ENCODE assay signal across 29 cellular contexts in the genomic region with DNA sequence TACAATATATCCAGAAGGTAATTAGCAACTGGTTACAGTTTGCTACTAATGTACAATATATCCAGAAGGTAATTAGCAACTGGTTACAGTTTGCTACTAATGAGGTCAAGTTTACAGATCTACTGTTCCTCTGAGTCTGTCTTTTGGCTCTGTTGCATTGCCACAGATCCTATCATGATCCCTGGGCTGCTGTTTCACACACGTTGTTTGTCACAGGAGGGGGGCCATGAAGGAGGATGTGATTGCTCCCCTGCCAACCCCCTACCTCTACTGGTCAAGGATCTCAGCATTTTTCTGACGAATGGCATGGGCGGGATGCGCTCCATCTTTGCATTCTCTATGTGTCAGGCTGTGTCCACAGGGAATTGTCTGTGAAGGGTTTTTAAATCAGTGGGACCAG.
"Had no signal": no experiment of that assay in that cellular context is flagged by ENCODE, and none has a peak within 500 bp of the region (broad histone marks: within the 10 kb centered on the region; RNA-seq: fewer than 3 reads in every experiment).

No MANE protein-coding gene starts in this region.

- H3K9me3 Mint-ChIP-seq: nephron; neural progenitor cell; stimulated activated naive CD8-positive, alpha-beta T cell treated with anti-CD3 and anti-CD28 coated beads, Interleukin-15, amount 100 ng/mL, for 72 hours had no signal

- ATAC-seq: natural killer cell; psoas muscle; right cardiac atrium; right lobe of liver; stimulated activated memory B cell treated with anti-CD40 and anti-IgM and Interleukin-4, amounts not matched to agents 10 μg/mL and 1 μg/mL and 100 μg/mL, for 72 hours; stimulated activated naive CD8-positive, alpha-beta T cell treated with anti-CD3 and anti-CD28 coated beads, Interleukin-15, amount 100 ng/mL, for 72 hours; stimulated activated naive CD8-positive, alpha-beta T cell treated with anti-CD3 and anti-CD28 coated beads, Interleukin-15, Interleukin-2, amounts not matched to agents 100 U/mL and 50 U/mL, for 24 hours; upper lobe of right lung had no signal

- H3K4me1 Mint-ChIP-seq: natural killer cell; nephron; neural progenitor cell; stimulated activated naive CD8-positive, alpha-beta T cell treated with anti-CD3 and anti-CD28 coated beads, Interleukin-15, amount 100 ng/mL, for 72 hours had no signal

- H3K4me3 ChIP-seq: neural progenitor cell, ovary, psoas muscle, right lobe of liver, sigmoid colon, suprapubic skin, testis, tibial artery, transverse colon, upper lobe of right lung, uterus had no signal

- H3K4me2 ChIP-seq: neural progenitor cell had no signal

- H3K27ac ChIP-seq: neural progenitor cell, ovary, parathyroid adenoma, psoas muscle, right lobe of liver, sigmoid colon, suprapubic skin, testis, tibial artery, transverse colon, upper lobe of right lung, uterus had no signal

- H3K9me3 ChIP-seq: ovary, psoas muscle, right lobe of liver, sigmoid colon, suprapubic skin, testis, tibial artery, transverse colon, upper lobe of right lung, uterus had no signal

- H3K27ac Mint-ChIP-seq: natural killer cell; nephron; neural progenitor cell; progenitor cell of endocrine pancreas; stimulated activated memory B cell treated with anti-CD40 and anti-IgM and Interleukin-4, amounts not matched to agents 10 μg/mL and 1 μg/mL and 100 μg/mL, for 72 hours; stimulated activated naive CD8-positive, alpha-beta T cell treated with anti-CD3 and anti-CD28 coated beads, Interleukin-15, amount 100 ng/mL, for 72 hours; type B pancreatic cell had no signal

- H3K4me3 Mint-ChIP-seq: natural killer cell; nephron; neural progenitor cell; stimulated activated memory B cell treated with anti-CD40 and anti-IgM and Interleukin-4, amounts not matched to agents 10 μg/mL and 1 μg/mL and 100 μg/mL, for 72 hours; stimulated activated naive CD8-positive, alpha-beta T cell treated with anti-CD3 and anti-CD28 coated beads, Interleukin-15, amount 100 ng/mL, for 72 hours; type B pancreatic cell had no signal

- H3K36me3 ChIP-seq: neural progenitor cell, ovary, right lobe of liver, sigmoid colon, suprapubic skin, tibial artery, transverse colon, upper lobe of right lung, uterus had no signal

- H3K27me3 ChIP-seq: neural progenitor cell, ovary, right lobe of liver, sigmoid colon, suprapubic skin, testis, tibial artery, transverse colon, upper lobe of right lung, uterus had no signal

- H3K4me1 ChIP-seq: neural progenitor cell, parathyroid adenoma, psoas muscle, right lobe of liver, suprapubic skin, testis, tibial artery, transverse colon, upper lobe of right lung, uterus had no signal

- H3K36me3 Mint-ChIP-seq: type B pancreatic cell had no signal

- H3K9ac ChIP-seq: neural progenitor cell, parathyroid adenoma had no signal

- H3K79me2 ChIP-seq: parathyroid adenoma had no signal

- DNase-seq: natural killer cell; occipital lobe; ovary; posterior cingulate gyrus; psoas muscle; right cardiac atrium; right lobe of liver; sigmoid colon; small intestine; stimulated activated CD4-positive, alpha-beta T cell treated with anti-CD3 and anti-CD28 coated beads, Interleukin-1b, Interleukin-23, amount 100 ng/mL, for 48 hours; stimulated activated CD4-positive, alpha-beta T cell treated with anti-CD3 and anti-CD28 coated beads, Interleukin-4, amount 100 ng/mL, for 1 hour; stimulated activated CD4-positive, alpha-beta T cell treated with anti-CD3 and anti-CD28 coated beads, Interleukin-4, amount 100 ng/mL, for 4 hours; stimulated activated CD8-positive, alpha-beta memory T cell treated with anti-CD3 and anti-CD28 coated beads, Interleukin-4, amount 100 ng/mL, for 48 hours; stimulated activated naive CD4-positive, alpha-beta T cell; stimulated activated naive CD8-positive, alpha-beta T cell treated with anti-CD3 and anti-CD28 coated beads, Interleukin-15, amount 100 ng/mL, for 72 hours; stimulated activated naive CD8-positive, alpha-beta T cell treated with anti-CD3 and anti-CD28 coated beads, Interleukin-15, Interleukin-2, amounts not matched to agents 100 U/mL and 50 U/mL, for 24 hours; substantia nigra; testis; tibial artery; transverse colon; upper lobe of right lung; uterus had no signal

- H2AFZ ChIP-seq: neural progenitor cell, parathyroid adenoma had no signal

- H3K27me3 Mint-ChIP-seq: progenitor cell of endocrine pancreas; stimulated activated memory B cell treated with anti-CD40 and anti-IgM and Interleukin-4, amounts not matched to agents 10 μg/mL and 1 μg/mL and 100 μg/mL, for 72 hours; stimulated activated naive CD8-positive, alpha-beta T cell treated with anti-CD3 and anti-CD28 coated beads, Interleukin-15, amount 100 ng/mL, for 72 hours; type B pancreatic cell had no signal

- FAIRE-seq: small intestine had no signal
